In genomic region chr1:183589836-183590224, GRCh38 we compare ENCODE assay signal across 9 cellular contexts. TPM values are rescaled to one million over a fixed set of nuclear protein-coding genes. Genes with fewer than 3 reads are reported as not detected.
DNase-seq lines count a peak whose midpoint lies in the region; ATAC-seq and TF ChIP-seq lines count a peak whose summit lies in the region.
"Had no signal": no experiment of that assay in that cellular context is flagged by ENCODE, and none has a peak within 500 bp of the region (broad histone marks: within the 10 kb centered on the region; RNA-seq: fewer than 3 reads in every experiment).

No MANE protein-coding gene starts in this region.

- peak overlapping the region; percentile 85 to 98 (median 94) for H3K27ac ChIP-seq in BLaER1 treated with 17β-estradiol and CSF1 and Interleukin-3, amounts not matched to agents 10 nM and 100 nM
- peak overlapping the region; percentile 79 to 83 (median 82) for H3K27ac ChIP-seq in esophagus squamous epithelium

- ATAC-seq in GM19035 (IDR thresholded peaks at IDR 0.05; ENCODE audit: unreplicated experiment) (peak; percentile 19), GM18868 (IDR thresholded peaks at IDR 0.05; ENCODE audit: unreplicated experiment) (no peak)

- peaks cover 0 to 15% (median 0%) of the 10 kb centered on the region in 11 experiments; a peak in 5 of 22 replicates for H3K9me3 ChIP-seq in BLaER1 treated with 17β-estradiol and CSF1 and Interleukin-3, amounts not matched to agents 10 nM and 100 nM (replicated peaks in 1 of 11)
- H3K9me3 ChIP-seq in Loucy (ENCODE audit: insufficient read depth, low read depth, low read length) (no peaks in the 10 kb centered on the region), esophagus squamous epithelium (no peaks in the 10 kb centered on the region)

- H2AFZ ChIP-seq in Loucy (ENCODE audit: low read length): peak overlapping the region; percentile 70

- WGBS in esophagus squamous epithelium, 2 donors: 64 to 72% methylated on average over 4 of the region's 4 CpGs

- DNase-seq in esophagus squamous epithelium (lab: John Stamatoyannopoulos, UW) (no peak), OCI-M2 (lab: John Stamatoyannopoulos, UW; ENCODE audit: unreplicated experiment) (no peak), LoVo (ENCODE audit: low spot score) (no peak)
- DNase-seq in activated CD8-positive, alpha-beta memory T cell treated with anti-CD3 and anti-CD28 coated beads, Interleukin-2, amount 50 U/mL, for 48 hours: no peak
- DNase-seq: NCI-H774 had no signal

- H3K79me2 ChIP-seq in Loucy (ENCODE audit: insufficient read depth, low read length): no peaks in the 10 kb centered on the region

- H3K27me3 ChIP-seq in BLaER1 treated with 17β-estradiol and CSF1 and Interleukin-3, amounts not matched to agents 10 nM and 100 nM: no peaks in the 10 kb centered on the region
- H3K27me3 ChIP-seq in Loucy (ENCODE audit: insufficient read depth, low read length, poor library complexity, severe bottlenecking): no peaks in the 10 kb centered on the region
- H3K27me3 ChIP-seq in esophagus squamous epithelium: no peaks in the 10 kb centered on the region

- H3K4me2 ChIP-seq in BLaER1 treated with 17β-estradiol and CSF1 and Interleukin-3, amounts not matched to agents 10 nM and 100 nM: peak overlapping the region; percentile 76 to 100 (median 88)
- peak overlapping the region; percentile 27 for H3K4me2 ChIP-seq in Loucy (ENCODE audit: low read depth, low read length, poor library complexity, severe bottlenecking)

- H4K20me1 ChIP-seq in BLaER1 treated with 17β-estradiol and CSF1 and Interleukin-3, amounts not matched to agents 10 nM and 100 nM: peaks cover 0 to 4% (median 0%) of the 10 kb centered on the region in 11 experiments; a peak in 3 of 22 replicates
- no peaks in the 10 kb centered on the region for H4K20me1 ChIP-seq in Loucy (ENCODE audit: insufficient read depth, low read length, poor library complexity, severe bottlenecking)

- H3K4me1 ChIP-seq in BLaER1 treated with 17β-estradiol and CSF1 and Interleukin-3, amounts not matched to agents 10 nM and 100 nM: peaks cover 63 to 96% (median 71%) of the 10 kb centered on the region in 10 experiments
- H3K4me1 ChIP-seq in Loucy (ENCODE audit: insufficient read depth, low read length, poor library complexity, severe bottlenecking) (peaks cover 10% of the 10 kb centered on the region), esophagus squamous epithelium (peaks cover 6 to 41% (median 9%) of the 10 kb centered on the region in 3 donors)

- peaks cover 0 to 30% (median 23%) of the 10 kb centered on the region in 11 experiments; a peak in 15 of 22 replicates for H3K36me3 ChIP-seq in BLaER1 treated with 17β-estradiol and CSF1 and Interleukin-3, amounts not matched to agents 10 nM and 100 nM
- H3K36me3 ChIP-seq in Loucy (ENCODE audit: insufficient read depth, low read length) (no peaks in the 10 kb centered on the region), esophagus squamous epithelium (no peaks in the 10 kb centered on the region)

- no peak for TF ChIP-seq POLR2A in esophagus squamous epithelium (IDR thresholded peaks at IDR 0.05)

- intact Hi-C loops in esophagus squamous epithelium (cut with DNase I): no loop called here

- H3K4me3 ChIP-seq in BLaER1 treated with 17β-estradiol and CSF1 and Interleukin-3, amounts not matched to agents 10 nM and 100 nM: peak overlapping the region in 9 of 10 experiments; percentile 36 to 80 (median 66); a peak in 18 of 20 replicates
- H3K4me3 ChIP-seq in Loucy (ENCODE audit: low read length, poor library complexity, severe bottlenecking) (peak overlapping the region; percentile 35), esophagus squamous epithelium (peak overlapping the region in 2 of 4 donors; percentile 18 to 44)

- H3K9me2 ChIP-seq in Loucy (replicated peaks; ENCODE audit: low read depth, low read length): no peaks in the 10 kb centered on the region

- H3K9ac ChIP-seq in BLaER1 treated with 17β-estradiol and CSF1 and Interleukin-3, amounts not matched to agents 10 nM and 100 nM: peak overlapping the region; percentile 71 to 89 (median 82)
- H3K9ac ChIP-seq in Loucy (ENCODE audit: low read depth, low read length, poor library complexity, severe bottlenecking): no peak overlapping the region

- TF ChIP-seq CTCF in Loucy (conservative IDR thresholded peaks at IDR 0.05; ENCODE audit: low read length): no peak
- TF ChIP-seq CTCF in esophagus squamous epithelium (IDR thresholded peaks at IDR 0.05): no peak

- H3F3A ChIP-seq in Loucy (ENCODE audit: low read depth): no peaks in the 10 kb centered on the region

RNA-seq across cellular contexts. Expression of gene NCF2, which starts 0.4 kb away (rescaled TPM):
- total RNA-seq in esophagus squamous epithelium: 10 to 100 TPM in 3 of 4 donors, 1 to 10 TPM in 1; 8.1 to 23.1 (median 14.3) TPM

RNA-seq across cellular contexts. Expression of gene ARPC5, which starts 45.8 kb away (rescaled TPM):
- 100 to 1,000 TPM in 2 of 4 donors, 10 to 100 TPM in 2; 90.2 to 136 (median 102) TPM for total RNA-seq in esophagus squamous epithelium
